ENCODE assay signal across 19 cellular contexts in the genomic region with DNA sequence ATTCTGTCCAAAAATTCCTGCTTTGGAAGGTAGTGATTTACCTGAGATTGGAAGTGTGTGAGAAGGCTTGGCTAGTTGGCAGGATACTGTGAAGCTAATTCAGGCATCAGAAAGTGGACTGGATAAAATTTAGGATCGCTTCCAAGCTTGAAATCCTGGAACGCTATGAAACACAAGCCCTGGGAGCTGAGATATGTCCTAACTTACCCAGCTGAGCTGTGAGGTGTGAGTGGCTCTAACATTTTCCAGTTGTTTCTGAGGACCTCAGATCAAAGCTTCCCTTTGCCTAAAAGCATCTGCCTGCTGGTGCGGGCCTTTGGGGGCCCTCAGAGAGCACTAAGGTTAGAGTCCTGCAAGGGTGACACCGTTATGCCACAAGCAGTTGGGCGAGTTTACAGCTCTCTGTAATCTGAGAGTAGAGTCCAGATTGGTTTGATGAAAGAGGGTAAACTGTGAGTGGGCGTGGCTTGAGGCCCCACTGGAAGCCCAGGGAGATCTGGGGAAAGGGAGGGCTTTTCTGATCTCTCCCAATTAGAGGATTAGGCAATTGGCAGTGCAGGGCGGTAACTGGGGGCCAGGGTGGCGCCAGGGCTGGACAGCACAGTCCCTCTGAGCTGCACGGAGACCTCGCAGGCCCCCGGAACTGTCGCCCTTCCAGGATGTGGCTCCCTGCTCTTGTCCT.
DNase-seq lines count a peak whose midpoint lies in the region; ATAC-seq, FAIRE-seq and TF ChIP-seq lines count a peak whose summit lies in the region.
"Had no signal": no experiment of that assay in that cellular context is flagged by ENCODE, and none has a peak within 500 bp of the region (broad histone marks: within the 10 kb centered on the region; RNA-seq: fewer than 3 reads in every experiment).

No MANE protein-coding gene starts in this region.

- no peaks in the 10 kb centered on the region for H3K9me3 ChIP-seq in K562 (replicated peaks; ENCODE audit: control insufficient read depth, insufficient read depth, low read depth, low read length)
- H3K9me3 ChIP-seq in iPS-18c (ENCODE audit: control insufficient read depth, insufficient read depth, low read length) = peaks cover 4% of the 10 kb centered on the region
- H3K9me3 ChIP-seq in neuronal stem cell (replicated peaks in 1 of 2; ENCODE audit: control insufficient read depth in 2 of 2, insufficient read depth in 1 of 2, low read depth in 1 of 2, low read length in 2 of 2) = peaks cover 0 to 2% of the 10 kb centered on the region in 2 donors
- H3K9me3 ChIP-seq: HAP-1, Peyer's patch had no signal

- no peak for TF ChIP-seq CTCF in K562 (IDR thresholded peaks at IDR 0.05 in 2 of 3, conservative IDR thresholded peaks at IDR 0.05 in 1 of 3; ENCODE audit: insufficient read depth in 2 of 3, low read depth in 1 of 3, low read length in 3 of 3)

- H3K9me1 ChIP-seq in K562 (ENCODE audit: control insufficient read depth, insufficient read depth, low read length) = no peaks in the 10 kb centered on the region

- H3K4me1 ChIP-seq in K562 (replicated peaks in 1 of 2; ENCODE audit: control insufficient read depth in 2 of 2, insufficient read depth in 2 of 2, low read length in 2 of 2) (peaks cover 0 to 6% of the 10 kb centered on the region in 2 experiments; a peak in 2 of 5 replicates), neuronal stem cell (ENCODE audit: control insufficient read depth in 2 of 2, insufficient read depth in 1 of 2, low read depth in 1 of 2, low read length in 2 of 2) (peaks cover 0 to 3% of the 10 kb centered on the region in 2 donors)
- H3K4me1 ChIP-seq: foreskin keratinocyte, HAP-1, Peyer's patch had no signal

- no TSS peak for BruUV-seq in K562 (replicated peaks; lab: Mats Ljungman, UMichigan)

- 8% methylated on average over 8 of the region's 12 CpGs for whole genome bisulfite sequencing in K562 (ENCODE audit: insufficient coverage, low coverage, missing lambda C conversion rate)
- WGBS in neuronal stem cell (ENCODE audit: extremely low coverage in 2 of 2, insufficient read length in 2 of 2, insufficient replicate concordance in 1 of 2), 2 donors = no CpG with 5 or more reads among the region's 12 CpGs

- H2BK120ac ChIP-seq in neuronal stem cell (ENCODE audit: low read depth, low read length) = no peak overlapping the region

- no peak overlapping the region for H3K4me3 ChIP-seq in K562
- H3K4me3 ChIP-seq in iPS-18c (ENCODE audit: insufficient read depth, low read depth, low read length) = peak overlapping the region; percentile 20; the same call in 1 of the 2 replicates
- H3K4me3 ChIP-seq in neuronal stem cell (ENCODE audit: low read length in 2 of 2) = peak overlapping the region in 1 of 2 donors; percentile 0
- H3K4me3 ChIP-seq: HAP-1 had no signal

- H2BK12ac ChIP-seq in neuronal stem cell (ENCODE audit: low read length) = no peak overlapping the region

- no peaks in the 10 kb centered on the region for H3K79me2 ChIP-seq in K562 (ENCODE audit: control insufficient read depth, insufficient read depth, low read length)

- no peak for TF ChIP-seq POLR2A in K562 (conservative IDR thresholded peaks at IDR 0.05)

- H3K23ac ChIP-seq in neuronal stem cell (ENCODE audit: low read depth, low read length, poor library complexity) = no peak overlapping the region

- H2BK5ac ChIP-seq in neuronal stem cell (ENCODE audit: low read length) = peak overlapping the region; percentile 69

- no peak overlapping the region for H3K4ac ChIP-seq in neuronal stem cell (ENCODE audit: low read length)

- H3K4me2 ChIP-seq in K562 (ENCODE audit: insufficient read depth, low read length) = no peak overlapping the region
- peak overlapping the region; percentile 32 for H3K4me2 ChIP-seq in neuronal stem cell (ENCODE audit: insufficient read depth, low read length, poor library complexity, severe bottlenecking)

- H4K91ac ChIP-seq in neuronal stem cell (ENCODE audit: low read depth, low read length, poor library complexity) = no peak overlapping the region

- no peak for TF ChIP-seq RAD21 in K562 (CRISPR knock-in tag; conservative IDR thresholded peaks at IDR 0.05 in 1 of 2, IDR thresholded peaks at IDR 0.05 in 1 of 2)

- peak overlapping the region; percentile 44 for H3K18ac ChIP-seq in neuronal stem cell (ENCODE audit: low read length)

- H4K20me1 ChIP-seq in K562 (replicated peaks; ENCODE audit: control insufficient read depth, insufficient read depth, low read length) = no peaks in the 10 kb centered on the region

- FAIRE-seq in K562 (lab: Jason Lieb, UNC) = no peak
- FAIRE-seq: GM12891 had no signal

- no peaks in the 10 kb centered on the region for H3K79me1 ChIP-seq in neuronal stem cell (ENCODE audit: low read depth, low read length)

- H3K14ac ChIP-seq in neuronal stem cell (ENCODE audit: low read length) = no peak overlapping the region

- POLR2A ChIA-PET in K562 (lab: Yijun Ruan, JAX) = interaction anchor here (0.6 to 1.0 kb wide), 2 partner anchors 9 to 73 kb away, joined by 3 to 4 read pairs; a partner anchor contains a TSS

- in situ Hi-C loops in K562 (cut with MboI) = loop anchor here (5.0 kb wide), 1 partner anchor 72 kb away; a partner anchor contains a TSS

- H3K9ac ChIP-seq in K562 (ENCODE audit: insufficient read depth in 1 of 2, low read depth in 2 of 2, low read length in 2 of 2) = no peak overlapping the region
- peak overlapping the region; percentile 38 for H3K9ac ChIP-seq in neuronal stem cell (ENCODE audit: low read depth, low read length, poor library complexity)

- TF ChIP-seq EP300 in K562 (IDR thresholded peaks at IDR 0.05; ENCODE audit: low read length) = no peak

- DNase-seq in EH (ENCODE audit: low read depth) (peak; percentile 9), K562 (ENCODE audit: extremely low read depth in 1 of 4, low spot score in 3 of 4) (no peak), neuronal stem cell (ENCODE audit: low spot score) (peak; percentile 24), SK-N-DZ (ENCODE audit: low spot score) (no peak)
- no peak for DNase-seq in activated CD8-positive, alpha-beta memory T cell treated with anti-CD3 and anti-CD28 coated beads for 24 hours
- no peak for DNase-seq in activated CD4-positive, alpha-beta T cell treated with anti-CD3 and anti-CD28 coated beads, Interleukin-2, amount 50 U/mL, for 4 hours
- DNase-seq: activated CD4-positive, alpha-beta T cell treated with anti-CD3 and anti-CD28 coated beads for 36 hours; activated T-cell treated with anti-CD3 and anti-CD28 coated beads, Interleukin-2, amount 50 U/mL, for 48 hours; foreskin keratinocyte; NCI-H1048; NCI-H345; Peyer's patch; stimulated activated CD4-positive, alpha-beta T cell treated with anti-CD3 and anti-CD28 coated beads, Interleukin-1b, Interleukin-23, amount 100 ng/mL, for 48 hours; T-cell had no signal

- H4K8ac ChIP-seq in neuronal stem cell (ENCODE audit: low read depth, low read length) = no peak overlapping the region

- no peaks in the 10 kb centered on the region for H3K36me3 ChIP-seq in K562 (ENCODE audit: control insufficient read depth, insufficient read depth, low read length)
- H3K36me3 ChIP-seq in neuronal stem cell (replicated peaks in 1 of 2; ENCODE audit: control insufficient read depth in 2 of 2, insufficient read depth in 2 of 2, low read length in 2 of 2) = no peaks in the 10 kb centered on the region
- H3K36me3 ChIP-seq: HAP-1, Peyer's patch had no signal

- CTCF ChIA-PET in K562 (lab: Yijun Ruan, JAX; ENCODE audit: low intra/inter-chr PET ratio) = no interaction called here

- ATAC-seq in K562 (peak; percentile 64; the same call in 2 of the 3 replicates), GM21423 (IDR thresholded peaks at IDR 0.05; ENCODE audit: unreplicated experiment) (no peak)
- ATAC-seq: activated CD4-positive, alpha-beta T cell treated with anti-CD3 and anti-CD28 coated beads for 36 hours; foreskin keratinocyte; T-cell had no signal

- H3K27me3 ChIP-seq in K562 (ENCODE audit: control insufficient read depth in 2 of 2, insufficient read depth in 2 of 2, low read length in 2 of 2) (peaks cover 0 to 5% of the 10 kb centered on the region in 2 experiments; a peak in 1 of 5 replicates), neuronal stem cell (ENCODE audit: control insufficient read depth in 3 of 3, insufficient read depth in 3 of 3, low read depth in 1 of 3, low read length in 3 of 3) (peaks cover 0 to 11% (median 0%) of the 10 kb centered on the region in 3 experiments)
- H3K27me3 ChIP-seq: foreskin keratinocyte, Peyer's patch had no signal

- H2AK5ac ChIP-seq in neuronal stem cell (ENCODE audit: low read depth, low read length) = no peak overlapping the region

- intact Hi-C loops in K562 (cut with micrococcal nuclease) = loop anchor here (2.0 kb wide), 1 partner anchor 73 kb away; a partner anchor contains a TSS

- no peak overlapping the region for H2BK15ac ChIP-seq in neuronal stem cell (ENCODE audit: low read length)

- H3K27ac ChIP-seq in K562 (ENCODE audit: extremely low read depth, low read depth, low read length) (no peak overlapping the region), neuronal stem cell (replicated peaks; ENCODE audit: low read length) (no peak overlapping the region)
- H3K27ac ChIP-seq: dorsolateral prefrontal cortex, foreskin keratinocyte, Peyer's patch had no signal

- H2AFZ ChIP-seq in K562 (ENCODE audit: low read depth, low read length) = no peak overlapping the region
- H2AFZ ChIP-seq in neuronal stem cell (ENCODE audit: low read length) = peak overlapping the region; percentile 73

TF ChIP-seq in K562, 482 proteins besides CTCF, POLR2A, EP300 and RAD21:
- TF ChIP-seq BCL6 (CRISPR knock-in tag; IDR thresholded peaks at IDR 0.05) (no peak), GTF2F1 (IDR thresholded peaks at IDR 0.05; ENCODE audit: low read depth, low read length) (no peak), TGIF2 (CRISPR knock-in tag; IDR thresholded peaks at IDR 0.05) (no peak), CEBPB (tag; IDR thresholded peaks at IDR 0.05) (no peak)
- TF ChIP-seq, protein P1, sequence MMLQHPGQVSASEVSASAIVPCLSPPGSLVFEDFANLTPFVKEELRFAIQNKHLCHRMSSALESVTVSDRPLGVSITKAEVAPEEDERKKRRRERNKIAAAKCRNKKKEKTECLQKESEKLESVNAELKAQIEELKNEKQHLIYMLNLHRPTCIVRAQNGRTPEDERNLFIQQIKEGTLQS (IDR thresholded peaks at IDR 0.05) = no peak
- TF ChIP-seq, protein P1 (CRISPR knock-in tag; conservative IDR thresholded peaks at IDR 0.05) = no peak

Comparison
In these comparisons a context has a peak if more than half of its experiments do, and no peak if none do; other contexts are left out.
1. DNase-seq: peak in EH (single experiment) and neuronal stem cell (single experiment); none in K562 (0 of 4), activated CD8-positive, alpha-beta memory T cell treated with anti-CD3 and anti-CD28 coated beads for 24 hours (single experiment), activated CD4-positive, alpha-beta T cell treated with anti-CD3 and anti-CD28 coated beads, Interleukin-2, amount 50 U/mL, for 4 hours (0 of 2) and SK-N-DZ (single experiment).